Comparison of ENCODE assay signal across 26 cellular contexts in genomic region chr13:91907398-91907797, GRCh38.
DNase-seq lines count a peak whose midpoint lies in the region; ATAC-seq, FAIRE-seq and TF ChIP-seq lines count a peak whose summit lies in the region.
"Had no signal": no experiment of that assay in that cellular context is flagged by ENCODE, and none has a peak within 500 bp of the region (broad histone marks: within the 10 kb centered on the region; RNA-seq: fewer than 3 reads in every experiment).

No MANE protein-coding gene starts in this region.

- CTCF ChIA-PET in A549 (lab: Yijun Ruan, JAX) (no interaction called here), K562 (lab: Yijun Ruan, JAX; ENCODE audit: low intra/inter-chr PET ratio) (no interaction called here)
- CTCF ChIA-PET in activated CD4-positive, alpha-beta memory T cell treated with anti-CD3 and anti-CD28 coated beads, Interleukin-2, amount 10 ng/mL, durations not matched to agents 7 days and 5 days (lab: Charles Lee): no interaction called here

- TF ChIP-seq RAD21 in A549 (conservative IDR thresholded peaks at IDR 0.05 in 1 of 2, IDR thresholded peaks at IDR 0.05 in 1 of 2): no peak
- TF ChIP-seq RAD21 in K562 (CRISPR knock-in tag; conservative IDR thresholded peaks at IDR 0.05 in 1 of 2, IDR thresholded peaks at IDR 0.05 in 1 of 2): no peak

- no peaks in the 10 kb centered on the region for H3K9me3 Mint-ChIP-seq in activated CD4-positive, alpha-beta memory T cell treated with anti-CD3 and anti-CD28 coated beads, Interleukin-2, amount 10 ng/mL, durations not matched to agents 7 days and 5 days

- no peak overlapping the region for H3K9ac ChIP-seq in K562 (ENCODE audit: insufficient read depth in 1 of 2, low read depth in 2 of 2, low read length in 2 of 2)
- H3K9ac ChIP-seq: BLaER1 had no signal

- H3K27ac ChIP-seq in A549: no peak overlapping the region
- no peak overlapping the region for H3K27ac ChIP-seq in K562 (ENCODE audit: extremely low read depth, low read depth, low read length)
- H3K27ac ChIP-seq in pancreas: no peak overlapping the region
- H3K27ac ChIP-seq: BLaER1 had no signal

- H3K4me1 ChIP-seq in A549 (no peaks in the 10 kb centered on the region), K562 (replicated peaks in 1 of 2; ENCODE audit: control insufficient read depth in 2 of 2, insufficient read depth in 2 of 2, low read length in 2 of 2) (no peaks in the 10 kb centered on the region), pancreas (no peaks in the 10 kb centered on the region)
- H3K4me1 ChIP-seq: BE2C had no signal

- in situ Hi-C loops in K562 (cut with MboI) (no loop called here), GM13976 (cut with MboI; ENCODE audit: low sequenced_read_pairs, unreplicated experiment) (no loop called here)

- no peaks in the 10 kb centered on the region for H3K27me3 Mint-ChIP-seq in activated CD4-positive, alpha-beta memory T cell treated with anti-CD3 and anti-CD28 coated beads, Interleukin-2, amount 10 ng/mL, durations not matched to agents 7 days and 5 days
- H3K27me3 Mint-ChIP-seq: CD4-positive, alpha-beta memory T cell; CD4-positive, CD25-positive, alpha-beta regulatory T cell had no signal

- H3K36me3 ChIP-seq in K562 (ENCODE audit: control insufficient read depth, insufficient read depth, low read length): no peaks in the 10 kb centered on the region
- H3K36me3 ChIP-seq in pancreas: no peaks in the 10 kb centered on the region
- H3K36me3 ChIP-seq: BE2C, BLaER1 had no signal

- H3K27ac Mint-ChIP-seq in activated CD4-positive, alpha-beta memory T cell treated with anti-CD3 and anti-CD28 coated beads, Interleukin-2, amount 10 ng/mL, durations not matched to agents 7 days and 5 days: no peak overlapping the region
- H3K27ac Mint-ChIP-seq: CD14-positive monocyte; CD4-positive, alpha-beta memory T cell; CD4-positive, CD25-positive, alpha-beta regulatory T cell; CD8-positive, alpha-beta memory T cell had no signal

- peak; percentile 62 for FAIRE-seq in A204.1 (lab: Jason Lieb, UNC)
- no peak for FAIRE-seq in A549 (lab: Jason Lieb, UNC)
- no peak for FAIRE-seq in K562 (lab: Jason Lieb, UNC)
- FAIRE-seq in pancreas (lab: Jason Lieb, UNC): peak; percentile 5
- FAIRE-seq: GM12878, GM18507 had no signal

- H3K9me3 ChIP-seq in A549 (no peaks in the 10 kb centered on the region), K562 (replicated peaks; ENCODE audit: control insufficient read depth, insufficient read depth, low read depth, low read length) (no peaks in the 10 kb centered on the region), pancreas (no peaks in the 10 kb centered on the region)
- H3K9me3 ChIP-seq: BE2C, BLaER1 had no signal

- no peaks in the 10 kb centered on the region for H3K36me3 Mint-ChIP-seq in activated CD4-positive, alpha-beta memory T cell treated with anti-CD3 and anti-CD28 coated beads, Interleukin-2, amount 10 ng/mL, durations not matched to agents 7 days and 5 days (ENCODE audit: low read depth)
- H3K36me3 Mint-ChIP-seq: CD14-positive monocyte; CD4-positive, alpha-beta memory T cell; CD4-positive, CD25-positive, alpha-beta regulatory T cell; CD8-positive, alpha-beta memory T cell had no signal

- no peaks in the 10 kb centered on the region for H4K20me1 ChIP-seq in K562 (replicated peaks; ENCODE audit: control insufficient read depth, insufficient read depth, low read length)
- H4K20me1 ChIP-seq: BLaER1 had no signal

- no peaks in the 10 kb centered on the region for H3K79me2 ChIP-seq in K562 (ENCODE audit: control insufficient read depth, insufficient read depth, low read length)

- H3K4me1 Mint-ChIP-seq in activated CD4-positive, alpha-beta memory T cell treated with anti-CD3 and anti-CD28 coated beads, Interleukin-2, amount 10 ng/mL, durations not matched to agents 7 days and 5 days: no peaks in the 10 kb centered on the region
- H3K4me1 Mint-ChIP-seq: CD14-positive monocyte; CD4-positive, alpha-beta memory T cell; CD4-positive, CD25-positive, alpha-beta regulatory T cell; CD8-positive, alpha-beta memory T cell had no signal

- TF ChIP-seq CTCF in A549 (IDR thresholded peaks at IDR 0.05) (no peak), K562 (IDR thresholded peaks at IDR 0.05 in 2 of 3, conservative IDR thresholded peaks at IDR 0.05 in 1 of 3; ENCODE audit: insufficient read depth in 2 of 3, low read depth in 1 of 3, low read length in 3 of 3) (no peak), pancreas (IDR thresholded peaks at IDR 0.05) (no peak), GM13976 (IDR thresholded peaks at IDR 0.05; ENCODE audit: borderline replicate concordance, control extremely low read depth, extremely low read depth, insufficient read depth, missing control alignments) (no peak)

- TF ChIP-seq EP300 in A549 (IDR thresholded peaks at IDR 0.05) (no peak), K562 (IDR thresholded peaks at IDR 0.05; ENCODE audit: low read length) (no peak)

- intact Hi-C loops in K562 (cut with micrococcal nuclease) (no loop called here), pancreas (cut with DNase I) (no loop called here)

- ATAC-seq in A549: no peak
- no peak for ATAC-seq in K562
- ATAC-seq in pancreas: no peak
- ATAC-seq: GM12878 had no signal

- POLR2A ChIA-PET in A549 (lab: Yijun Ruan, JAX): no interaction called here
- POLR2A ChIA-PET in K562 (lab: Yijun Ruan, JAX): no interaction called here
- POLR2A ChIA-PET in activated CD4-positive, alpha-beta memory T cell treated with anti-CD3 and anti-CD28 coated beads, Interleukin-2, amount 10 ng/mL, durations not matched to agents 7 days and 5 days (lab: Charles Lee): no interaction called here

- H3K4me2 ChIP-seq in A549: no peak overlapping the region
- H3K4me2 ChIP-seq in K562 (ENCODE audit: insufficient read depth, low read length): no peak overlapping the region
- H3K4me2 ChIP-seq: BLaER1 had no signal

- H3K9me1 ChIP-seq in K562 (ENCODE audit: control insufficient read depth, insufficient read depth, low read length): no peaks in the 10 kb centered on the region

- WGBS in A549 (ENCODE audit: missing lambda C conversion rate): 17% methylated on average over 1 of the region's 1 CpG
- 0% methylated on average over 1 of the region's 1 CpG for WGBS in K562 (ENCODE audit: insufficient coverage, low coverage, missing lambda C conversion rate)
- 74 to 84% methylated on average over 1 of the region's 1 CpG for WGBS in pancreas, 2 donors

- TF ChIP-seq POLR2A in A549 (IDR thresholded peaks at IDR 0.05; ENCODE audit: low read length) (no peak), K562 (conservative IDR thresholded peaks at IDR 0.05) (no peak)

- H3K27me3 ChIP-seq in K562 (ENCODE audit: control insufficient read depth in 2 of 2, insufficient read depth in 2 of 2, low read length in 2 of 2): no peaks in the 10 kb centered on the region
- no peaks in the 10 kb centered on the region for H3K27me3 ChIP-seq in pancreas
- H3K27me3 ChIP-seq: BE2C, BLaER1 had no signal

- no peak overlapping the region for H3K4me3 Mint-ChIP-seq in activated CD4-positive, alpha-beta memory T cell treated with anti-CD3 and anti-CD28 coated beads, Interleukin-2, amount 10 ng/mL, durations not matched to agents 7 days and 5 days
- H3K4me3 Mint-ChIP-seq: CD14-positive monocyte; CD4-positive, alpha-beta memory T cell; CD4-positive, CD25-positive, alpha-beta regulatory T cell; CD8-positive, alpha-beta memory T cell had no signal

- H2AFZ ChIP-seq in K562 (ENCODE audit: low read depth, low read length): no peak overlapping the region

- BruUV-seq in K562 (replicated peaks; lab: Mats Ljungman, UMichigan): no TSS peak

- H3K4me3 ChIP-seq in A549 (no peak overlapping the region), K562 (no peak overlapping the region), pancreas (no peak overlapping the region)
- H3K4me3 ChIP-seq: BLaER1, GM12878 had no signal

- DNase-seq in A549 (ENCODE audit: low read depth in 1 of 2, low spot score in 1 of 2) (no peak), K562 (ENCODE audit: extremely low read depth in 1 of 4, low spot score in 3 of 4) (no peak), pancreas (no peak), GM13976 (ENCODE audit: low spot score) (no peak), hypothalamus (lab: John Stamatoyannopoulos, UW) (no peak)
- DNase-seq in activated CD4-positive, alpha-beta memory T cell treated with anti-CD3 and anti-CD28 coated beads, Interleukin-2, amount 10 ng/mL, durations not matched to agents 7 days and 5 days: no peak
- DNase-seq: 8988T; ACHN; BE2C; C1 segment of cervical spinal cord; CD4-positive, alpha-beta memory T cell; CD4-positive, CD25-positive, alpha-beta regulatory T cell; CD8-positive, alpha-beta memory T cell; COR-L47; DMS 273 treated with DMSO at 0.1 percent for 48 hours; DMS153; DMS53; DMS79; DND-41; EL; GDM1 had no signal

TF ChIP-seq in A549, 52 proteins besides CTCF, POLR2A, EP300 and RAD21:
- TF ChIP-seq MAFK (IDR thresholded peaks at IDR 0.05; ENCODE audit: partially characterized antibody) (peak; percentile 2), NR3C1 (IDR thresholded peaks at IDR 0.05) (no peak)

TF ChIP-seq in K562, 482 proteins besides CTCF, POLR2A, EP300 and RAD21:
- TF ChIP-seq TRIM28 (IDR thresholded peaks at IDR 0.05) (no peak), ZNF316 (IDR thresholded peaks at IDR 0.05) (peak; percentile 16; the same call in 1 of the 2 replicates), MAFF (IDR thresholded peaks at IDR 0.05; ENCODE audit: low read length) (0 out of 2 replicates have a peak, but pooled peaks have one; percentile 4)
